Comparison of ENCODE assay signal across 32 cellular contexts in genomic region chr1:47754221-47754620, GRCh38.
"Had no signal": no experiment of that assay in that cellular context is flagged by ENCODE, and none has a peak within 500 bp of the region (broad histone marks: within the 10 kb centered on the region; RNA-seq: fewer than 3 reads in every experiment).

No MANE protein-coding gene starts in this region.

- H3K27ac Mint-ChIP-seq: activated B cell treated with CpG ODN at 0.5 μM for 24 hours; activated CD4-positive, alpha-beta memory T cell treated with anti-CD3 and anti-CD28 coated beads, Interleukin-2, amount 10 ng/mL, durations not matched to agents 7 days and 5 days; activated CD4-positive, alpha-beta T cell treated with anti-CD3 and anti-CD28 coated beads, Interleukin-2, amount 10 ng/mL, durations not matched to agents 24 days and 14 days; activated CD8-positive, alpha-beta memory T cell treated with anti-CD3 and anti-CD28 coated beads, Interleukin-2, amount 10 ng/mL, durations not matched to agents 7 days and 5 days; activated CD8-positive, alpha-beta T cell treated with anti-CD3 and anti-CD28 coated beads, Interleukin-2, amount 10 ng/mL, durations not matched to agents 7 days and 5 days; activated naive CD4-positive, alpha-beta T cell treated with anti-CD3 and anti-CD28 coated beads, Interleukin-2, amount 10 ng/mL, durations not matched to agents 7 days and 5 days; activated naive CD4-positive, alpha-beta T cell treated with anti-CD3 and anti-CD28 coated beads, Interleukin-2, amount 50 U/mL, for 24 hours; activated naive CD8-positive, alpha-beta T cell; activated naive CD8-positive, alpha-beta T cell treated with anti-CD3 and anti-CD28 coated beads, Interleukin-2, amount 10 ng/mL, durations not matched to agents 7 days and 5 days; activated naive CD8-positive, alpha-beta T cell treated with anti-CD3 and anti-CD28 coated beads, Interleukin-2, amount 50 U/mL, for 24 hours; activated T-cell treated with anti-CD3 and anti-CD28 coated beads, Interleukin-2, amount 50 U/mL, for 24 hours; activated T-helper 2 cell treated with anti-CD3 and anti-CD28 coated beads, Interferon-gamma antibody, Interleukin-2, Interleukin-4, amounts not matched to agents 10 μg/mL and 5 μg/mL and 100 μg/mL, durations not matched to agents 14 hours and 24 hours and 36 hours; T-helper 1 cell treated with Interleukin-12 subunit alpha and Interleukin-12 subunit beta and Interleukin-4 antibody, amounts not matched to agents 30 μg/mL and 1 μg/mL, for 36 hours; T-helper 2 cell treated with Interferon-gamma antibody and Interleukin-4, amounts not matched to agents 5 μg/mL and 100 μg/mL, for 36 hours had no signal

- H3K36me3 Mint-ChIP-seq: activated CD8-positive, alpha-beta memory T cell treated with anti-CD3 and anti-CD28 coated beads, Interleukin-2, amount 10 ng/mL, durations not matched to agents 7 days and 5 days; activated naive CD4-positive, alpha-beta T cell treated with anti-CD3 and anti-CD28 coated beads, Interleukin-2, amount 10 ng/mL, durations not matched to agents 7 days and 5 days; activated naive CD4-positive, alpha-beta T cell treated with anti-CD3 and anti-CD28 coated beads, Interleukin-2, amount 50 U/mL, for 24 hours; activated naive CD8-positive, alpha-beta T cell; activated naive CD8-positive, alpha-beta T cell treated with anti-CD3 and anti-CD28 coated beads, Interleukin-2, amount 10 ng/mL, durations not matched to agents 7 days and 5 days; brain had no signal

- ATAC-seq: activated CD8-positive, alpha-beta memory T cell treated with anti-CD3 and anti-CD28 coated beads, Interleukin-2, amount 10 ng/mL, durations not matched to agents 7 days and 5 days; activated CD8-positive, alpha-beta T cell treated with anti-CD3 and anti-CD28 coated beads, Interleukin-2, amount 10 ng/mL, durations not matched to agents 7 days and 5 days; activated naive CD8-positive, alpha-beta T cell treated with anti-CD3 and anti-CD28 coated beads, Interleukin-2, amount 50 U/mL, for 24 hours had no signal

- H3K27ac ChIP-seq: ascending aorta, cardiac muscle cell, VCaP had no signal

- FAIRE-seq: bronchial epithelial cell, TTC549 had no signal

- H3K4me3 Mint-ChIP-seq: activated B cell treated with CpG ODN at 0.5 μM for 24 hours; activated CD4-positive, alpha-beta memory T cell treated with anti-CD3 and anti-CD28 coated beads, Interleukin-2, amount 10 ng/mL, durations not matched to agents 7 days and 5 days; activated CD4-positive, alpha-beta T cell treated with anti-CD3 and anti-CD28 coated beads, Interleukin-2, amount 10 ng/mL, durations not matched to agents 24 days and 14 days; activated CD8-positive, alpha-beta memory T cell treated with anti-CD3 and anti-CD28 coated beads, Interleukin-2, amount 10 ng/mL, durations not matched to agents 7 days and 5 days; activated CD8-positive, alpha-beta T cell treated with anti-CD3 and anti-CD28 coated beads, Interleukin-2, amount 10 ng/mL, durations not matched to agents 7 days and 5 days; activated naive CD4-positive, alpha-beta T cell treated with anti-CD3 and anti-CD28 coated beads, Interleukin-2, amount 10 ng/mL, durations not matched to agents 7 days and 5 days; activated naive CD4-positive, alpha-beta T cell treated with anti-CD3 and anti-CD28 coated beads, Interleukin-2, amount 50 U/mL, for 24 hours; activated naive CD8-positive, alpha-beta T cell; activated naive CD8-positive, alpha-beta T cell treated with anti-CD3 and anti-CD28 coated beads, Interleukin-2, amount 10 ng/mL, durations not matched to agents 7 days and 5 days; activated naive CD8-positive, alpha-beta T cell treated with anti-CD3 and anti-CD28 coated beads, Interleukin-2, amount 50 U/mL, for 24 hours; activated T-cell treated with anti-CD3 and anti-CD28 coated beads, Interleukin-2, amount 50 U/mL, for 24 hours; brain; T-helper 1 cell treated with Interleukin-12 subunit alpha and Interleukin-12 subunit beta and Interleukin-4 antibody, amounts not matched to agents 30 μg/mL and 1 μg/mL, for 36 hours; T-helper 2 cell treated with Interferon-gamma antibody and Interleukin-4, amounts not matched to agents 5 μg/mL and 100 μg/mL, for 36 hours had no signal

- H3K36me3 ChIP-seq: ascending aorta, cardiac muscle cell had no signal

- DNase-seq: activated B cell treated with CpG ODN at 0.5 μM for 24 hours; activated CD4-positive, alpha-beta memory T cell treated with anti-CD3 and anti-CD28 coated beads, Interleukin-2, amount 10 ng/mL, durations not matched to agents 7 days and 5 days; activated CD4-positive, alpha-beta T cell treated with anti-CD3 and anti-CD28 coated beads for 4 hours; activated CD4-positive, alpha-beta T cell treated with anti-CD3 and anti-CD28 coated beads, Interleukin-2, amount 10 ng/mL, durations not matched to agents 24 days and 14 days; activated CD4-positive, alpha-beta T cell treated with anti-CD3 and anti-CD28 coated beads, Interleukin-2, amount 50 U/mL, for 48 hours; activated CD4-positive, CD25-positive, alpha-beta regulatory T cell treated with anti-CD3 and anti-CD28 coated beads, Interleukin-2, amount 50 U/mL, for 72 hours; activated CD8-positive, alpha-beta memory T cell treated with anti-CD3 and anti-CD28 coated beads, Interleukin-2, amount 10 ng/mL, durations not matched to agents 7 days and 5 days; activated CD8-positive, alpha-beta T cell treated with anti-CD3 and anti-CD28 coated beads, Interleukin-2, amount 10 ng/mL, durations not matched to agents 7 days and 5 days; activated effector memory CD4-positive, alpha-beta T cell treated with Interleukin-2 at 50 U/mL for 16 hours; activated gamma-delta T cell; activated naive CD4-positive, alpha-beta T cell treated with anti-CD3 and anti-CD28 coated beads, Interleukin-2, amount 10 ng/mL, durations not matched to agents 7 days and 5 days; activated naive CD4-positive, alpha-beta T cell treated with Interleukin-2 at 50 U/mL for 16 hours; activated naive CD8-positive, alpha-beta T cell treated with anti-CD3 and anti-CD28 coated beads, Interleukin-2, amount 10 ng/mL, durations not matched to agents 7 days and 5 days; activated naive CD8-positive, alpha-beta T cell treated with anti-CD3 and anti-CD28 coated beads, Interleukin-2, amount 50 U/mL, for 24 hours; activated T-cell treated with anti-CD3 and anti-CD28 coated beads, Interleukin-2, amount 50 U/mL, for 24 hours; activated T-cell treated with anti-CD3 and anti-CD28 coated beads, Interleukin-2, amount 50 U/mL, for 48 hours; amygdala; anterior cingulate cortex; central memory CD4-positive, alpha-beta T cell; T-helper 1 cell; T-helper 9 cell had no signal

- H3K4me3 ChIP-seq: ascending aorta, cardiac muscle cell had no signal

- H3K4me1 Mint-ChIP-seq: activated B cell treated with CpG ODN at 0.5 μM for 24 hours; activated CD4-positive, alpha-beta memory T cell treated with anti-CD3 and anti-CD28 coated beads, Interleukin-2, amount 10 ng/mL, durations not matched to agents 7 days and 5 days; activated CD4-positive, alpha-beta T cell treated with anti-CD3 and anti-CD28 coated beads, Interleukin-2, amount 10 ng/mL, durations not matched to agents 24 days and 14 days; activated CD8-positive, alpha-beta memory T cell treated with anti-CD3 and anti-CD28 coated beads, Interleukin-2, amount 10 ng/mL, durations not matched to agents 7 days and 5 days; activated naive CD4-positive, alpha-beta T cell treated with anti-CD3 and anti-CD28 coated beads, Interleukin-2, amount 10 ng/mL, durations not matched to agents 7 days and 5 days; activated naive CD4-positive, alpha-beta T cell treated with anti-CD3 and anti-CD28 coated beads, Interleukin-2, amount 50 U/mL, for 24 hours; activated naive CD8-positive, alpha-beta T cell treated with anti-CD3 and anti-CD28 coated beads, Interleukin-2, amount 10 ng/mL, durations not matched to agents 7 days and 5 days; activated naive CD8-positive, alpha-beta T cell treated with anti-CD3 and anti-CD28 coated beads, Interleukin-2, amount 50 U/mL, for 24 hours had no signal

- H3K27me3 Mint-ChIP-seq: activated CD4-positive, alpha-beta memory T cell treated with anti-CD3 and anti-CD28 coated beads, Interleukin-2, amount 10 ng/mL, durations not matched to agents 7 days and 5 days; activated CD4-positive, alpha-beta T cell treated with anti-CD3 and anti-CD28 coated beads, Interleukin-2, amount 10 ng/mL, durations not matched to agents 24 days and 14 days; activated naive CD4-positive, alpha-beta T cell treated with anti-CD3 and anti-CD28 coated beads, Interleukin-2, amount 10 ng/mL, durations not matched to agents 7 days and 5 days; activated naive CD8-positive, alpha-beta T cell treated with anti-CD3 and anti-CD28 coated beads, Interleukin-2, amount 10 ng/mL, durations not matched to agents 7 days and 5 days had no signal

- H3K9me3 ChIP-seq: ascending aorta had no signal

- H3K9me3 Mint-ChIP-seq: activated B cell treated with CpG ODN at 0.5 μM for 24 hours; activated CD4-positive, alpha-beta memory T cell treated with anti-CD3 and anti-CD28 coated beads, Interleukin-2, amount 10 ng/mL, durations not matched to agents 7 days and 5 days; activated CD4-positive, alpha-beta T cell treated with anti-CD3 and anti-CD28 coated beads, Interleukin-2, amount 10 ng/mL, durations not matched to agents 24 days and 14 days; activated naive CD4-positive, alpha-beta T cell treated with anti-CD3 and anti-CD28 coated beads, Interleukin-2, amount 10 ng/mL, durations not matched to agents 7 days and 5 days; activated naive CD4-positive, alpha-beta T cell treated with anti-CD3 and anti-CD28 coated beads, Interleukin-2, amount 50 U/mL, for 24 hours; activated naive CD8-positive, alpha-beta T cell treated with anti-CD3 and anti-CD28 coated beads, Interleukin-2, amount 10 ng/mL, durations not matched to agents 7 days and 5 days; activated naive CD8-positive, alpha-beta T cell treated with anti-CD3 and anti-CD28 coated beads, Interleukin-2, amount 50 U/mL, for 24 hours; activated T-cell treated with anti-CD3 and anti-CD28 coated beads, Interleukin-2, amount 50 U/mL, for 24 hours; activated T-helper 2 cell treated with anti-CD3 and anti-CD28 coated beads, Interferon-gamma antibody, Interleukin-2, Interleukin-4, amounts not matched to agents 10 μg/mL and 5 μg/mL and 100 μg/mL, durations not matched to agents 14 hours and 24 hours and 36 hours; brain; T-helper 1 cell treated with Interleukin-12 subunit alpha and Interleukin-12 subunit beta and Interleukin-4 antibody, amounts not matched to agents 30 μg/mL and 1 μg/mL, for 36 hours; T-helper 2 cell treated with Interferon-gamma antibody and Interleukin-4, amounts not matched to agents 5 μg/mL and 100 μg/mL, for 36 hours had no signal

- H3K27me3 ChIP-seq: ascending aorta had no signal
